Comparison of ENCODE assay signal across 1 cellular context in the genomic region with DNA sequence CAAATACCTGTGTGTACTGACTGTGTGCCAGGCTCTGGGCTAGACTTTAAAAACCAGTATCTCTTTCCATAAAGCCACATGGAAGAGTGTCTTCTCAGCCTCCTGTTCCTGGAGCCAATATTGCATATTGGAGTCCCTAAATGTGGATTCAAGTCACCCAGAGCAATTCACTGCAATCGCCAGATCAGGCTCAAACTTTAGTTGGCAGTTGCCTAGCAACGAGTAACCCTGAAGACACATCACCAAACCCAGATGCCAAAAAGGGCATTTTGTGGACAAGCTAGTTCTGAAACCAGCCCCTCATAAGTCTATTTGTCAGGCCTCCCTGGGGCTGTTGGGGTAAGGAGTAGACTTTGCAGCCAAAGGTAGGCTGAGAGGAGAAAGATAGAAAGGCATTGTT.
A peak's percentile ranks its signal among the peaks of the same experiment; 100 is the strongest.
TF ChIP-seq lines count a peak whose summit lies in the region.

No MANE protein-coding gene starts in this region.

TF ChIP-seq in K562, 482 proteins besides CTCF, POLR2A, EP300 and RAD21:
- TF ChIP-seq FIP1L1 (IDR thresholded peaks at IDR 0.05; ENCODE audit: low read depth, low read length, poor library complexity, severe bottlenecking), result no peak
- peak; percentile 76 for TF ChIP-seq RFX1 (IDR thresholded peaks at IDR 0.05)
